ENCODE assay signal across 9 cellular contexts in the genomic region with DNA sequence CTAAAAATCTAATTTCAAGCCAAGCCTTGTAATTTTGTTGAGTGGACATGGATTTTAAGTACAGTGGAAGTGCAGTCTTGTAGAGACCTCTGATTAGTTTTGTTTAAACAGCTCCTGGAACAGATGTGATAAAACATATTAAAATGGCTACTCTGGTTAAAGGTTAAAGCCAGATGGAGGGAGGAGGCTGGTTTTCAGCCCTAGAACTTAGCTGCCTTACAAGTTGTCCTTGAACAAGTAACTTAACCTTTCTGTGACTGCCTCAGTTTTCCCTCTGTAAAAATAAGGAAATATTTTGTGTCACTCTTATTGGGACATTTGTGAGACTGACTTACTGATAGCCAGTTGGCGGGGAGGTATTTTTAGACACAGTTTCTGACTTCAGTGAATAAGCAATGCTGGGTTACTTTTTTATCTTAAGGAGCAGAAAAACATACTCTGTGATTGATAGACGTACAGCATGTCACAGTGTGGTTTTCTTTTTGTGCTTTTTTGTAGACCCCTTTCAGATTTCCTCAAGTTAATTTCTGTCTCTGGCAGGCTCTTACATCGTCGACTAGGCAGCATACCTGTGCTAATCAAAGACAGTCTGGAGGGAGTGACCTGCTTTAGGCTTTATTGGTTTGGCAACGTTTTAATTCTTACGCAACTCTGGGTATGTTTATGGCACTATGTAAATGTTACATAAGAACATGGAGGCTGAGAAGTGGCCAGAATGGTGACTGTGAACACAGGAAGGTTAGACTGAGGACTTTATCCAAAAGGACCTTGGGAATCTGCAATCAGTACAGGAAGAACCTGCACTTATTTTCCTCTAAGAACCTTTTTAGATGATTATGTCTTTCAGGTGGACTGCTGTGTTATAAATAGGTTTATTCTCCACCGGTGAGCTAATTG. TPM values are rescaled to one million over a fixed set of nuclear protein-coding genes. Genes with fewer than 3 reads are reported as not detected.
DNase-seq lines count a peak whose midpoint lies in the region; ATAC-seq and TF ChIP-seq lines count a peak whose summit lies in the region.
"Had no signal": no experiment of that assay in that cellular context is flagged by ENCODE, and none has a peak within 500 bp of the region (broad histone marks: within the 10 kb centered on the region; RNA-seq: fewer than 3 reads in every experiment).

No MANE protein-coding gene starts in this region.

- CTCF ChIA-PET in HCT116 (lab: Charles Lee) = no interaction called here

- H4K20me1 ChIP-seq in HCT116 (ENCODE audit: insufficient read depth) = no peaks in the 10 kb centered on the region

- no peak overlapping the region for H3K9ac ChIP-seq in HCT116 (ENCODE audit: low read length)

- H3K79me2 ChIP-seq in HCT116 (ENCODE audit: insufficient read depth, low read length) = peaks cover 74% of the 10 kb centered on the region

- TF ChIP-seq CTCF in HCT116 (IDR thresholded peaks at IDR 0.05 in 2 of 3, conservative IDR thresholded peaks at IDR 0.05 in 1 of 3; ENCODE audit: borderline replicate concordance in 1 of 3, insufficient read depth in 1 of 3, low read depth in 2 of 3, low read length in 2 of 3) = no peak
- no peak for TF ChIP-seq CTCF in Peyer's patch (IDR thresholded peaks at IDR 0.05)
- TF ChIP-seq CTCF in fibroblast of villous mesenchyme (IDR thresholded peaks at IDR 0.05; ENCODE audit: insufficient read depth, low read depth, low read length) = no peak

- TF ChIP-seq RAD21 in HCT116 (IDR thresholded peaks at IDR 0.05; ENCODE audit: low read depth) = no peak

- POLR2A ChIA-PET in HCT116 (lab: Charles Lee) = no interaction called here

- no peaks in the 10 kb centered on the region for H3K9me2 ChIP-seq in HCT116 (ENCODE audit: insufficient read depth)

- no peak overlapping the region for H2AFZ ChIP-seq in HCT116 (ENCODE audit: low read depth, low read length, poor library complexity, severe bottlenecking)

- RAD21 ChIA-PET in HCT116 (lab: Charles Lee; ENCODE audit: low non-redundant PET in 1 of 2, low total read pairs in 2 of 2, uncharacterized antibody in 2 of 2, unreplicated experiment in 2 of 2) = no interaction called here

- H3K4me3 ChIP-seq in HCT116 (replicated peaks in 1 of 2; ENCODE audit: low read depth in 1 of 2, low read length in 2 of 2) (no peak overlapping the region), Peyer's patch (peak overlapping the region in 2 of 4 donors; percentile 78 to 90), fibroblast of villous mesenchyme (ENCODE audit: low read depth, low read length) (no peak overlapping the region), skin epidermis (peak overlapping the region in 2 of 7 experiments; percentile 0 to 4)

- DNase-seq in HCT116 (ENCODE audit: low read depth, low spot score) = no peak
- peak in 1 of 3 donors; percentile 62 for DNase-seq in Peyer's patch
- DNase-seq in fibroblast of villous mesenchyme (ENCODE audit: low read depth) = peak; percentile 74
- no peak for DNase-seq in activated CD4-positive, alpha-beta T cell treated with anti-CD3 and anti-CD28 coated beads, Interleukin-2, amount 50 U/mL, for 48 hours
- DNase-seq in activated CD4-positive, alpha-beta T cell treated with anti-CD3 and anti-CD28 coated beads for 1 hour = no peak
- DNase-seq in NCI-H1105 (lab: John Stamatoyannopoulos, UW) = no peak
- DNase-seq: anterior cingulate cortex had no signal

- no peak overlapping the region for H3K4me2 ChIP-seq in HCT116 (ENCODE audit: low read length)

- no peak for TF ChIP-seq POLR2A in HCT116 (IDR thresholded peaks at IDR 0.05; ENCODE audit: borderline replicate concordance, extremely low read depth, insufficient read depth, insufficient read length)
- TF ChIP-seq POLR2A in Peyer's patch (IDR thresholded peaks at IDR 0.05) = peak; percentile 80 to 96

- H3K27ac ChIP-seq in HCT116 (ENCODE audit: low read depth, low read length) (no peak overlapping the region), Peyer's patch (peak overlapping the region in 3 of 4 donors; percentile 87 to 92 (median 91)), skin epidermis (peak overlapping the region in 15 of 21 experiments; percentile 13 to 100 (median 73))

- intact Hi-C loops in HCT116 (cut with micrococcal nuclease) = no loop called here

- no peak for ATAC-seq in HCT116
- no peak for ATAC-seq in GM18907 (IDR thresholded peaks at IDR 0.05; ENCODE audit: unreplicated experiment)

- H3K36me3 ChIP-seq in HCT116 (ENCODE audit: control insufficient read depth in 1 of 2, insufficient read depth in 2 of 2, low read length in 2 of 2) (no peaks in the 10 kb centered on the region), Peyer's patch (no peaks in the 10 kb centered on the region)

- H3K9me3 ChIP-seq in HCT116 (ENCODE audit: control insufficient read depth in 1 of 2, insufficient read depth in 1 of 2, low read depth in 1 of 2, low read length in 2 of 2) (no peaks in the 10 kb centered on the region), Peyer's patch (no peaks in the 10 kb centered on the region)

- BruUV-seq in HCT116 (replicated peaks; lab: Mats Ljungman, UMichigan) = no TSS peak

- peaks cover 3% of the 10 kb centered on the region; the same call in 1 of the 2 replicates for H3K27me3 ChIP-seq in HCT116 (ENCODE audit: insufficient read depth, low read length)
- H3K27me3 ChIP-seq in Peyer's patch = no peaks in the 10 kb centered on the region

- H3K4me1 ChIP-seq in HCT116 (ENCODE audit: control insufficient read depth in 1 of 2, insufficient read depth in 2 of 2, low read length in 2 of 2) = peaks cover 9 to 21% of the 10 kb centered on the region in 2 experiments; a peak in 3 of 4 replicates
- peaks cover 3 to 45% (median 7%) of the 10 kb centered on the region in 4 donors for H3K4me1 ChIP-seq in Peyer's patch

TF ChIP-seq in HCT116, 20 proteins besides CTCF, POLR2A, EP300 and RAD21:
- TF ChIP-seq CEBPB (IDR thresholded peaks at IDR 0.05; ENCODE audit: low read depth) = peak; percentile 52
- TF ChIP-seq ZNF274 (IDR thresholded peaks at IDR 0.05; ENCODE audit: low read depth, low read length) = no peak
TF ChIP-seq in HCT116: peak in this region for 1.

RNA-seq across cellular contexts. Expression of a gene that starts 3.2 kb away (rescaled TPM):
- total RNA-seq in HCT116 (2021; ENCODE audit: unreplicated experiment) = 22.7 TPM
- 16.8 and 17.6 TPM in 2 replicates for polyA plus RNA-seq in HCT116 (2012)
- 10 to 100 TPM in 3 of 4 donors, 1 to 10 TPM in 1; 9.1 to 71.6 (median 59.2) TPM for total RNA-seq in Peyer's patch
- 6.4 and 6.5 TPM in 2 replicates for total RNA-seq in fibroblast of villous mesenchyme

RNA-seq across cellular contexts. Expression of a gene that starts 47.4 kb away (rescaled TPM):
- total RNA-seq in HCT116 (2021; ENCODE audit: unreplicated experiment) = 2.5 TPM
- polyA plus RNA-seq in HCT116 (2012) = 1.6 and 1.8 TPM in 2 replicates
- total RNA-seq in Peyer's patch = 100 to 1,000 TPM in 1 of 4 donors, 10 to 100 TPM in 3; 46.4 to 169 (median 56.8) TPM
- total RNA-seq in fibroblast of villous mesenchyme = 10.8 and 18.0 TPM in 2 replicates

RNA-seq across cellular contexts. Expression of a gene that starts 52.0 kb away (rescaled TPM):
- total RNA-seq in HCT116 (2021; ENCODE audit: unreplicated experiment) = 1.1 TPM
- 0.33 and 0.36 TPM in 2 replicates for polyA plus RNA-seq in HCT116 (2012)
- total RNA-seq in Peyer's patch = 100 to 1,000 TPM in 1 of 4 donors, 10 to 100 TPM in 1, 1 to 10 TPM in 2; 1.2 to 112 (median 16.2) TPM
- 2.2 and 7.7 TPM in 2 replicates for total RNA-seq in fibroblast of villous mesenchyme
